In genomic region chr18:9095297-9096012, GRCh38 we compare ENCODE assay signal across 1 cellular context.
A peak's percentile ranks its signal among the peaks of the same experiment; 100 is the strongest.
TF ChIP-seq lines count a peak whose summit lies in the region.

No MANE protein-coding gene starts in this region.

TF ChIP-seq in HepG2, 621 proteins besides CTCF, POLR2A, EP300 and RAD21 (continued from another document and continues in another):
- 0 out of 2 replicates have a peak, but pooled peaks have one; percentile 28 for TF ChIP-seq RBFOX2 (IDR thresholded peaks at IDR 0.05; ENCODE audit: low read depth, low read length)
- no peak for TF ChIP-seq NFIB (CRISPR knock-in tag; IDR thresholded peaks at IDR 0.05; ENCODE audit: borderline replicate concordance)
- TF ChIP-seq SMYD3 (CRISPR knock-in tag; IDR thresholded peaks at IDR 0.05), result no peak
- no peak for TF ChIP-seq ZBED4 (CRISPR knock-in tag; IDR thresholded peaks at IDR 0.05; ENCODE audit: borderline replicate concordance)
- TF ChIP-seq ZNF746 (CRISPR knock-in tag; IDR thresholded peaks at IDR 0.05), result no peak
- no peak for TF ChIP-seq JUNB (CRISPR knock-in tag; IDR thresholded peaks at IDR 0.05; ENCODE audit: borderline replicate concordance)
- TF ChIP-seq EED (CRISPR knock-in tag; IDR thresholded peaks at IDR 0.05), result no peak
- TF ChIP-seq ZNF17 (CRISPR knock-in tag; IDR thresholded peaks at IDR 0.05), result no peak
- TF ChIP-seq FOSL2 (CRISPR knock-in tag; IDR thresholded peaks at IDR 0.05), result peak; percentile 68
- TF ChIP-seq POLR2G (IDR thresholded peaks at IDR 0.05; ENCODE audit: low read depth, low read length), result 0 out of 2 replicates have a peak, but pooled peaks have one; percentile 31
- TF ChIP-seq ZNF572 (CRISPR knock-in tag; IDR thresholded peaks at IDR 0.05), result no peak
- TF ChIP-seq SOX5 (CRISPR knock-in tag; IDR thresholded peaks at IDR 0.05; ENCODE audit: borderline replicate concordance), result peak; percentile 39; the same call in 1 of the 2 replicates
- TF ChIP-seq, protein P1, sequence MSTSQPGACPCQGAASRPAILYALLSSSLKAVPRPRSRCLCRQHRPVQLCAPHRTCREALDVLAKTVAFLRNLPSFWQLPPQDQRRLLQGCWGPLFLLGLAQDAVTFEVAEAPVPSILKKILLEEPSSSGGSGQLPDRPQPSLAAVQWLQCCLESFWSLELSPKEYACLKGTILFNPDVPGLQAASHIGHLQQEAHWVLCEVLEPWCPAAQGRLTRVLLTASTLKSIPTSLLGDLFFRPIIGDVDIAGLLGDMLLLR (CRISPR knock-in tag; IDR thresholded peaks at IDR 0.05), result no peak
- TF ChIP-seq, protein P2, sequence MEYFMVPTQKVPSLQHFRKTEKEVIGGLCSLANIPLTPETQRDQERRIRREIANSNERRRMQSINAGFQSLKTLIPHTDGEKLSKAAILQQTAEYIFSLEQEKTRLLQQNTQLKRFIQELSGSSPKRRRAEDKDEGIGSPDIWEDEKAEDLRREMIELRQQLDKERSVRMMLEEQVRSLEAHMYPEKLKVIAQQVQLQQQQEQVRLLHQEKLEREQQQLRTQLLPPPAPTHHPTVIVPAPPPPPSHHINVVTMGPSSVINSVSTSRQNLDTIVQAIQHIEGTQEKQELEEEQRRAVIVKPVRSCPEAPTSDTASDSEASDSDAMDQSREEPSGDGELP (IDR thresholded peaks at IDR 0.05; ENCODE audit: borderline replicate concordance, low read depth), result no peak
- no peak for TF ChIP-seq ZNF557 (CRISPR knock-in tag; IDR thresholded peaks at IDR 0.05)
- TF ChIP-seq BCL6 (CRISPR knock-in tag; IDR thresholded peaks at IDR 0.05), result peak; percentile 50
- TF ChIP-seq ASH2L (IDR thresholded peaks at IDR 0.05; ENCODE audit: insufficient read length, low read depth, low read length), result peak; percentile 77
- TF ChIP-seq, protein P3, sequence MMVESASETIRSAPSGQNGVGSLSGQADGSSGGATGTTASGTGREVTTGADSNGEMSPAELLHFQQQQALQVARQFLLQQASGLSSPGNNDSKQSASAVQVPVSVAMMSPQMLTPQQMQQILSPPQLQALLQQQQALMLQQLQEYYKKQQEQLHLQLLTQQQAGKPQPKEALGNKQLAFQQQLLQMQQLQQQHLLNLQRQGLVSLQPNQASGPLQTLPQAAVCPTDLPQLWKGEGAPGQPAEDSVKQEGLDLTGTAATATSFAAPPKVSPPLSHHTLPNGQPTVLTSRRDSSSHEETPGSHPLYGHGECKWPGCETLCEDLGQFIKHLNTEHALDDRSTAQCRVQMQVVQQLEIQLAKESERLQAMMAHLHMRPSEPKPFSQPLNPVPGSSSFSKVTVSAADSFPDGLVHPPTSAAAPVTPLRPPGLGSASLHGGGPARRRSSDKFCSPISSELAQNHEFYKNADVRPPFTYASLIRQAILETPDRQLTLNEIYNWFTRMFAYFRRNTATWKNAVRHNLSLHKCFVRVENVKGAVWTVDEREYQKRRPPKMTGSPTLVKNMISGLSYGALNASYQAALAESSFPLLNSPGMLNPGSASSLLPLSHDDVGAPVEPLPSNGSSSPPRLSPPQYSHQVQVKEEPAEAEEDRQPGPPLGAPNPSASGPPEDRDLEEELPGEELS (CRISPR knock-in tag; IDR thresholded peaks at IDR 0.05), result peak; percentile 29; the same call in 1 of the 2 replicates
- no peak for TF ChIP-seq IRF1 (CRISPR knock-in tag; IDR thresholded peaks at IDR 0.05; ENCODE audit: low read depth)
- TF ChIP-seq ZNF343 (CRISPR knock-in tag; IDR thresholded peaks at IDR 0.05), result no peak
- no peak for TF ChIP-seq SMARCE1 (IDR thresholded peaks at IDR 0.05; ENCODE audit: borderline replicate concordance)
- TF ChIP-seq CCAR2 (optimal IDR thresholded peaks at IDR 0.05; ENCODE audit: low read depth, low read length), result no peak
- no peak for TF ChIP-seq CAMTA2 (CRISPR knock-in tag; IDR thresholded peaks at IDR 0.05; ENCODE audit: borderline replicate concordance)
- TF ChIP-seq, protein P4, sequence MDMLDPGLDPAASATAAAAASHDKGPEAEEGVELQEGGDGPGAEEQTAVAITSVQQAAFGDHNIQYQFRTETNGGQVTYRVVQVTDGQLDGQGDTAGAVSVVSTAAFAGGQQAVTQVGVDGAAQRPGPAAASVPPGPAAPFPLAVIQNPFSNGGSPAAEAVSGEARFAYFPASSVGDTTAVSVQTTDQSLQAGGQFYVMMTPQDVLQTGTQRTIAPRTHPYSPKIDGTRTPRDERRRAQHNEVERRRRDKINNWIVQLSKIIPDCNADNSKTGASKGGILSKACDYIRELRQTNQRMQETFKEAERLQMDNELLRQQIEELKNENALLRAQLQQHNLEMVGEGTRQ (IDR thresholded peaks at IDR 0.05; ENCODE audit: low read depth, low read length), result 0 out of 2 replicates have a peak, but pooled peaks have one; percentile 30
- TF ChIP-seq, protein P4 (CRISPR knock-in tag; IDR thresholded peaks at IDR 0.05; ENCODE audit: borderline replicate concordance), result no peak
- peak; percentile 84 for TF ChIP-seq ETV5 (CRISPR knock-in tag; IDR thresholded peaks at IDR 0.05; ENCODE audit: borderline replicate concordance)
- TF ChIP-seq KDM6A (CRISPR knock-in tag; IDR thresholded peaks at IDR 0.05; ENCODE audit: low read depth), result peak; percentile 16; the same call in 1 of the 2 replicates
- no peak for TF ChIP-seq FOSL1 (CRISPR knock-in tag; IDR thresholded peaks at IDR 0.05; ENCODE audit: borderline replicate concordance)
- TF ChIP-seq, protein P5, sequence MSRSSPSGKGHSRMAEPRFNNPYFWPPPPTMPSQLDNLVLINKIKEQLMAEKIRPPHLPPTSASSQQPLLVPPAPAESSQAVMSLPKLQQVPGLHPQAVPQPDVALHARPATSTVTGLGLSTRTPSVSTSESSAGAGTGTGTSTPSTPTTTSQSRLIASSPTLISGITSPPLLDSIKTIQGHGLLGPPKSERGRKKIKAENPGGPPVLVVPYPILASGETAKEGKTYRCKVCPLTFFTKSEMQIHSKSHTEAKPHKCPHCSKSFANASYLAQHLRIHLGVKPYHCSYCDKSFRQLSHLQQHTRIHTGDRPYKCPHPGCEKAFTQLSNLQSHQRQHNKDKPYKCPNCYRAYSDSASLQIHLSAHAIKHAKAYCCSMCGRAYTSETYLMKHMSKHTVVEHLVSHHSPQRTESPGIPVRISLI (CRISPR knock-in tag; IDR thresholded peaks at IDR 0.05; ENCODE audit: borderline replicate concordance), result no peak
- TF ChIP-seq ZNF501 (CRISPR knock-in tag; IDR thresholded peaks at IDR 0.05), result no peak
- no peak for TF ChIP-seq ZZZ3 (CRISPR knock-in tag; IDR thresholded peaks at IDR 0.05; ENCODE audit: borderline replicate concordance)
- no peak for TF ChIP-seq FOXK2 (IDR thresholded peaks at IDR 0.05)
- TF ChIP-seq FOXP1 (IDR thresholded peaks at IDR 0.05), result no peak
- 0 out of 2 replicates have a peak, but pooled peaks have one; percentile 35 for TF ChIP-seq FOXP1 (CRISPR knock-in tag; IDR thresholded peaks at IDR 0.05)
- 0 out of 2 replicates have a peak, but pooled peaks have one; percentile 29 for TF ChIP-seq KDM2A (CRISPR knock-in tag; IDR thresholded peaks at IDR 0.05; ENCODE audit: borderline replicate concordance, low read depth)
- TF ChIP-seq ZNF616 (CRISPR knock-in tag; IDR thresholded peaks at IDR 0.05; ENCODE audit: low read depth), result no peak
- no peak for TF ChIP-seq SRSF9 (IDR thresholded peaks at IDR 0.05; ENCODE audit: borderline replicate concordance, insufficient read depth, low read depth, low read length, poor library complexity, severe bottlenecking)
- TF ChIP-seq, protein P6, sequence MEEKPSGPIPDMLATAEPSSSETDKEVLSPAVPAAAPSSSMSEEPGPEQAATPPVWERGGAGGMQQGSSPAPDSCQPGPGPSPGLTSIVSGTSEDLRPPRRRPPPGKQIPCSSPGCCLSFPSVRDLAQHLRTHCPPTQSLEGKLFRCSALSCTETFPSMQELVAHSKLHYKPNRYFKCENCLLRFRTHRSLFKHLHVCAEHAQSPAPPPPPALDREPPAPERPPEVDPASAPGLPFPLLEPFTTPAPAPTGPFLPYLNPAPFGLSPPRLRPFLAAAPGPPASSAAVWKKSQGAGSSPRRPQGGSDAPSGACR (CRISPR knock-in tag; IDR thresholded peaks at IDR 0.05), result no peak
- TF ChIP-seq, protein P7, sequence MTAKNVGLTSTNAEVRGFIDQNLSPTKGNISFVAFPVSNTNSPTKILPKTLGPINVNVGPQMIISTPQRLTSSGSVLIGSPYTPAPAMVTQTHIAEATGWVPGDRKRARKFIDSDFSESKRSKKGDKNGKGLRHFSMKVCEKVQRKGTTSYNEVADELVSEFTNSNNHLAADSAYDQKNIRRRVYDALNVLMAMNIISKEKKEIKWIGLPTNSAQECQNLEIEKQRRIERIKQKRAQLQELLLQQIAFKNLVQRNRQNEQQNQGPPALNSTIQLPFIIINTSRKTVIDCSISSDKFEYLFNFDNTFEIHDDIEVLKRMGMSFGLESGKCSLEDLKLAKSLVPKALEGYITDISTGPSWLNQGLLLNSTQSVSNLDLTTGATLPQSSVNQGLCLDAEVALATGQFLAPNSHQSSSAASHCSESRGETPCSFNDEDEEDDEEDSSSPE (CRISPR knock-in tag; IDR thresholded peaks at IDR 0.05), result no peak
- no peak for TF ChIP-seq MTA3 (CRISPR knock-in tag; IDR thresholded peaks at IDR 0.05)
- TF ChIP-seq NR2F1 (CRISPR knock-in tag; IDR thresholded peaks at IDR 0.05), result peak in 1 of 2 experiments; percentile 11; a peak in 1 of 4 replicates
- no peak for TF ChIP-seq HOXA3 (CRISPR knock-in tag; IDR thresholded peaks at IDR 0.05)
- TF ChIP-seq RXRA (CRISPR knock-in tag; IDR thresholded peaks at IDR 0.05), result peak; percentile 75; the same call in 1 of the 2 replicates
- TF ChIP-seq ZNF784 (CRISPR knock-in tag; IDR thresholded peaks at IDR 0.05; ENCODE audit: borderline replicate concordance), result no peak
- no peak for TF ChIP-seq ZNF564 (CRISPR knock-in tag; IDR thresholded peaks at IDR 0.05)
- TF ChIP-seq, protein P8, sequence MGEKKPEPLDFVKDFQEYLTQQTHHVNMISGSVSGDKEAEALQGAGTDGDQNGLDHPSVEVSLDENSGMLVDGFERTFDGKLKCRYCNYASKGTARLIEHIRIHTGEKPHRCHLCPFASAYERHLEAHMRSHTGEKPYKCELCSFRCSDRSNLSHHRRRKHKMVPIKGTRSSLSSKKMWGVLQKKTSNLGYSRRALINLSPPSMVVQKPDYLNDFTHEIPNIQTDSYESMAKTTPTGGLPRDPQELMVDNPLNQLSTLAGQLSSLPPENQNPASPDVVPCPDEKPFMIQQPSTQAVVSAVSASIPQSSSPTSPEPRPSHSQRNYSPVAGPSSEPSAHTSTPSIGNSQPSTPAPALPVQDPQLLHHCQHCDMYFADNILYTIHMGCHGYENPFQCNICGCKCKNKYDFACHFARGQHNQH (CRISPR knock-in tag; IDR thresholded peaks at IDR 0.05), result 0 out of 2 replicates have a peak, but pooled peaks have one; percentile 24
- peak; percentile 93 for TF ChIP-seq TFE3 (CRISPR knock-in tag; IDR thresholded peaks at IDR 0.05)
